Comparison of ENCODE assay signal across 18 cellular contexts in the genomic region with DNA sequence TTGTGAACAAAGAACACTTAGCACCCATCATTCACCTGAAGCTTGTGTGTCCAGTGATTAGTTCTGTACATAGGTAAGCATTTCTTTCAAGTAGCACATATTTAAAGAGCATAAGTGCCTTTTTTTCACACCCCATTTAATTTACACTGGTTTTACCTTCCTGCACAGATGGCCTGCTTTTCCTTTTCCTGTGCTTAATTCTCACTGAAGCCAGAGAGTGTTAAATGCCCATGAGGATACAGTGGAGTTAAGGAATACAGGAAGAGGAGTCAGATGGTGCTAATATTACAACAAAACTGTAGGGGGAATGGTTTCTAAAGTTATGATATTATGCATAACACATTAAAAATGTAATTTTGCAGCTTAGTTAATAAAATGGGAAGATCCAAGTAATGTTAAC. TPM values are rescaled to one million over a fixed set of nuclear protein-coding genes. Genes with fewer than 3 reads are reported as not detected.
A peak's percentile ranks its signal among the peaks of the same experiment; 100 is the strongest.
DNase-seq lines count a peak whose midpoint lies in the region; ATAC-seq and TF ChIP-seq lines count a peak whose summit lies in the region.
"Had no signal": no experiment of that assay in that cellular context is flagged by ENCODE, and none has a peak within 500 bp of the region (broad histone marks: within the 10 kb centered on the region; RNA-seq: fewer than 3 reads in every experiment).

No MANE protein-coding gene starts in this region.

- POLR2A ChIA-PET in RWPE1 (lab: Yijun Ruan, JAX; ENCODE audit: low non-redundant PET) = no interaction called here

- no peak for TF ChIP-seq CTCF in RWPE1 (conservative IDR thresholded peaks at IDR 0.05; ENCODE audit: low read depth)

- DNase-seq in DMS 273 (lab: John Stamatoyannopoulos, UW; ENCODE audit: unreplicated experiment) = peak; percentile 54
- DNase-seq in NCI-H1092 treated with DMSO at 0.1 percent for 48 hours (lab: John Stamatoyannopoulos, UW) = peak; percentile 76
- DNase-seq in NCI-H345 (lab: John Stamatoyannopoulos, UW) = peak; percentile 37
- peak; percentile 65 for DNase-seq in dermis blood vessel endothelial cell
- no peak for DNase-seq in C1 segment of cervical spinal cord (lab: John Stamatoyannopoulos, UW)
- DNase-seq in RWPE1 (ENCODE audit: low spot score) = no peak
- DNase-seq: activated CD8-positive, alpha-beta memory T cell treated with anti-CD3 and anti-CD28 coated beads, Interleukin-2, amount 50 U/mL, for 48 hours; activated effector memory CD4-positive, alpha-beta T cell treated with Interleukin-2 at 50 U/mL for 16 hours; CD8-positive, alpha-beta T cell; cortex of kidney; EL; Peyer's patch; SK-N-SH; small intestine; stimulated activated naive CD4-positive, alpha-beta T cell treated with Interleukin-2 at 50 U/mL for 16 hours had no signal

- H3K27ac ChIP-seq in RWPE1 = no peak overlapping the region
- H3K27ac ChIP-seq: KMS-11, Peyer's patch had no signal

- CTCF ChIA-PET in RWPE1 (lab: Yijun Ruan, JAX) = interaction anchor here (0.6 kb wide), 1 partner anchor 137 kb away, joined by 3 read pairs; no protein-coding TSS in a partner anchor

- ATAC-seq in GM18873 (IDR thresholded peaks at IDR 0.05; ENCODE audit: low FRiP score, unreplicated experiment) (no peak), GM19328 (IDR thresholded peaks at IDR 0.05; ENCODE audit: unreplicated experiment) (no peak)
- ATAC-seq: CD8-positive, alpha-beta T cell had no signal

RNA-seq across cellular contexts. Expression of gene SLC38A1, which starts 31.0 kb away (rescaled TPM):
- 136 and 191 TPM in 2 replicates for total RNA-seq in dermis blood vessel endothelial cell

Comparison
In these comparisons a context has a peak if more than half of its experiments do, and no peak if none do; other contexts are left out.
1. DNase-seq: peak in DMS 273 (single experiment), NCI-H1092 treated with DMSO at 0.1 percent for 48 hours (single experiment), NCI-H345 (single experiment) and dermis blood vessel endothelial cell (single experiment); none in C1 segment of cervical spinal cord (0 of 14) and RWPE1 (single experiment).